8 cellular contexts compared by ENCODE assay signal in genomic region chr1:40532844-40533424, GRCh38. TPM values are rescaled to one million over a fixed set of nuclear protein-coding genes. Genes with fewer than 3 reads are reported as not detected.
DNase-seq lines count a peak whose midpoint lies in the region; ATAC-seq and TF ChIP-seq lines count a peak whose summit lies in the region.

No MANE protein-coding gene starts in this region.

- H3K4me1 Mint-ChIP-seq in T-cell: peaks cover 24 to 28% (median 25%) of the 10 kb centered on the region in 3 donors
- H3K4me1 Mint-ChIP-seq in neural progenitor cell: peaks cover 14% of the 10 kb centered on the region

- no peaks in the 10 kb centered on the region for H3F3A ChIP-seq in neural progenitor cell (ENCODE audit: low read depth)

- no peaks in the 10 kb centered on the region for H3K9me3 ChIP-seq in neural progenitor cell (ENCODE audit: low read depth)

- CTCF ChIA-PET in T-cell (lab: Charles Lee): interaction anchor here (0.6 to 1.4 kb wide), 11 partner anchors 15 to 1249 kb away, joined by 3 to 12 read pairs (median 3); partner anchors contain the start of genes EXO5 (in 1 of the 2) and ZFP69B (in 1 of the 2)

- peak overlapping the region; percentile 29 to 87 (median 47) for H3K4me3 Mint-ChIP-seq in T-cell
- peak overlapping the region; percentile 98 for H3K4me3 Mint-ChIP-seq in neural progenitor cell

- peak overlapping the region; percentile 82 for H3K4me2 ChIP-seq in neural progenitor cell

- H3K27me3 Mint-ChIP-seq in T-cell: peaks cover 0 to 3% of the 10 kb centered on the region in 2 donors
- H3K27me3 Mint-ChIP-seq in neural progenitor cell (ENCODE audit: insufficient read depth, low read depth): no peaks in the 10 kb centered on the region

- TF ChIP-seq CTCF in GM12865 (IDR thresholded peaks at IDR 0.05; ENCODE audit: insufficient read depth, low read depth, low read length, missing control alignments): peak; percentile 70
- TF ChIP-seq CTCF in epithelial cell of esophagus (IDR thresholded peaks at IDR 0.05; ENCODE audit: insufficient read depth, low read depth, low read length, missing control alignments): peak; percentile 84
- TF ChIP-seq CTCF in neural progenitor cell (IDR thresholded peaks at IDR 0.05): peak; percentile 75

- H3K27ac ChIP-seq in neural progenitor cell: no peak overlapping the region

- no peak overlapping the region for H3K9ac ChIP-seq in neural progenitor cell

- no peaks in the 10 kb centered on the region for H3K9me3 Mint-ChIP-seq in T-cell
- H3K9me3 Mint-ChIP-seq in neural progenitor cell: peaks cover 11% of the 10 kb centered on the region

- no peak overlapping the region for H2AFZ ChIP-seq in neural progenitor cell (replicated peaks)

- no peak overlapping the region for H3K4me3 ChIP-seq in GM12865 (ENCODE audit: low read depth, low read length)
- no peak overlapping the region for H3K4me3 ChIP-seq in epithelial cell of esophagus (ENCODE audit: low read length)
- peak overlapping the region; percentile 79 for H3K4me3 ChIP-seq in neural progenitor cell

- peaks cover 21% of the 10 kb centered on the region for H3K36me3 Mint-ChIP-seq in T-cell
- H3K36me3 Mint-ChIP-seq in neural progenitor cell: peaks cover 8% of the 10 kb centered on the region

- H3K36me3 ChIP-seq in neural progenitor cell: no peaks in the 10 kb centered on the region

- H3K4me1 ChIP-seq in neural progenitor cell: peaks cover 3% of the 10 kb centered on the region

- peak; percentile 53 for DNase-seq in Ammon's horn (ENCODE audit: low spot score)
- peak; percentile 74 for DNase-seq in GM12865 (ENCODE audit: low read depth)
- peak; percentile 32 for DNase-seq in NCI-H146 (lab: John Stamatoyannopoulos, UW)
- peak in 8 of 34 experiments; percentile 1 to 23 (median 7) for DNase-seq in T-cell
- DNase-seq in epithelial cell of esophagus (ENCODE audit: low read depth): peak; percentile 70
- peak; percentile 58 for DNase-seq in neural progenitor cell (ENCODE audit: low spot score)

- H3K27ac Mint-ChIP-seq in T-cell (no peak overlapping the region), neural progenitor cell (no peak overlapping the region)

- POLR2A ChIA-PET in T-cell (lab: Charles Lee): interaction anchor here (0.5 to 0.9 kb wide), 2 partner anchors 160 to 204 kb away, joined by 3 to 15 read pairs; partner anchors contain the start of gene SMAP2 (in 1 of the 2)

- H4K20me1 ChIP-seq in neural progenitor cell (ENCODE audit: low read depth): no peaks in the 10 kb centered on the region

- no peaks in the 10 kb centered on the region for H3K79me2 ChIP-seq in neural progenitor cell (ENCODE audit: low read depth)

- no peaks in the 10 kb centered on the region for H3K27me3 ChIP-seq in neural progenitor cell

- ATAC-seq in T-cell (replicated peaks in 1 of 4) (no peak), HG02852 (IDR thresholded peaks at IDR 0.05; ENCODE audit: unreplicated experiment) (no peak), GM18861 (IDR thresholded peaks at IDR 0.05; ENCODE audit: unreplicated experiment) (no peak)

RNA-seq across cellular contexts. Expression of gene ZNF684, which starts 1.5 kb away (rescaled TPM):
- total RNA-seq in T-cell: 1 to 10 TPM; 2.4 to 6.0 (median 4.5) TPM
- total RNA-seq in neural progenitor cell (ENCODE audit: low replicate concordance): 5.8 and 7.6 TPM in 2 replicates

RNA-seq across cellular contexts. Expression of gene EXO5, which starts 24.4 kb away (rescaled TPM):
- 10 to 100 TPM in 4 of 5 donors, 1 to 10 TPM in 1; 6.9 to 12.1 (median 10.6) TPM for total RNA-seq in T-cell
- 11.9 and 12.6 TPM in 2 replicates for total RNA-seq in neural progenitor cell (ENCODE audit: low replicate concordance)

RNA-seq across cellular contexts. Expression of gene ZFP69, which starts 55.8 kb away (rescaled TPM):
- total RNA-seq in T-cell (1 to 10 TPM; 3.9 to 4.5 (median 4.1) TPM), neural progenitor cell (ENCODE audit: low replicate concordance) (6.0 and 8.9 TPM in 2 replicates)
